8 cellular contexts compared by ENCODE assay signal in genomic region chr1:159790237-159790917, GRCh38. TPM values are rescaled to one million over a fixed set of nuclear protein-coding genes. Genes with fewer than 3 reads are reported as not detected.
A peak's percentile ranks its signal among the peaks of the same experiment; 100 is the strongest.
DNase-seq lines count a peak whose midpoint lies in the region; ATAC-seq and TF ChIP-seq lines count a peak whose summit lies in the region.

No MANE protein-coding gene starts in this region.

- H3K9me3 Mint-ChIP-seq in CD4-positive, CD25-positive, alpha-beta regulatory T cell = no peaks in the 10 kb centered on the region
- H3K9me3 Mint-ChIP-seq in GM23338 = no peaks in the 10 kb centered on the region

- no peaks in the 10 kb centered on the region for H3K4me1 ChIP-seq in CD4-positive, CD25-positive, alpha-beta regulatory T cell (ENCODE audit: control insufficient read depth, insufficient read depth, low read length, poor library complexity, severe bottlenecking)
- no peaks in the 10 kb centered on the region for H3K4me1 ChIP-seq in GM23338 (ENCODE audit: insufficient read depth)

- H3K27me3 ChIP-seq in CD4-positive, CD25-positive, alpha-beta regulatory T cell (ENCODE audit: control insufficient read depth, insufficient read depth, low read length) = peaks cover 8% of the 10 kb centered on the region
- H3K27me3 ChIP-seq in GM23338 (ENCODE audit: insufficient read depth) = no peaks in the 10 kb centered on the region

- H3K36me3 Mint-ChIP-seq in CD4-positive, CD25-positive, alpha-beta regulatory T cell = no peaks in the 10 kb centered on the region
- H3K36me3 Mint-ChIP-seq in GM23338 (ENCODE audit: low read depth) = 0 out of 3 replicates have a peak, but pooled peaks cover 3% of the 10 kb centered on the region

- H3K27ac Mint-ChIP-seq in CD4-positive, CD25-positive, alpha-beta regulatory T cell = no peak overlapping the region
- H3K27ac Mint-ChIP-seq in GM23338 = no peak overlapping the region

- H3K9me2 ChIP-seq in GM23338 (ENCODE audit: insufficient read depth) = 0 out of 2 replicates have a peak, but pooled peaks cover 5% of the 10 kb centered on the region

- no peak overlapping the region for H3K4me3 Mint-ChIP-seq in CD4-positive, CD25-positive, alpha-beta regulatory T cell
- no peak overlapping the region for H3K4me3 Mint-ChIP-seq in GM23338

- no peak overlapping the region for H2AFZ ChIP-seq in GM23338

- ATAC-seq in CD4-positive, CD25-positive, alpha-beta regulatory T cell (ENCODE audit: low read depth in 2 of 2) = no peak
- ATAC-seq in GM23338 = peak; percentile 84
- ATAC-seq in HG02759 (IDR thresholded peaks at IDR 0.05; ENCODE audit: unreplicated experiment) = no peak

- TF ChIP-seq CTCF in GM23338 (conservative IDR thresholded peaks at IDR 0.05; ENCODE audit: low read depth in 2 of 2) = peak; percentile 73 to 83

- no peaks in the 10 kb centered on the region for H3F3A ChIP-seq in GM23338 (replicated peaks; ENCODE audit: low read depth)

- peak in 2 of 3 donors; percentile 15 to 24 for DNase-seq in CD4-positive, CD25-positive, alpha-beta regulatory T cell
- DNase-seq in GM23338 (ENCODE audit: low spot score) = peak; percentile 81
- DNase-seq in SK-MEL-5 (ENCODE audit: low read depth, low spot score) = peak; percentile 63
- peak; percentile 73 for DNase-seq in iPS-NIHi7 (ENCODE audit: extremely low spot score)
- no peak for DNase-seq in stimulated activated CD4-positive, alpha-beta T cell treated with anti-CD3 and anti-CD28 coated beads, Interleukin-4, amount 100 ng/mL, for 4 hours
- DNase-seq in T-helper 2 cell = no peak
- DNase-seq in central memory CD4-positive, alpha-beta T cell = no peak

- no peaks in the 10 kb centered on the region for H3K4me1 Mint-ChIP-seq in CD4-positive, CD25-positive, alpha-beta regulatory T cell
- H3K4me1 Mint-ChIP-seq in GM23338 = peaks cover 3% of the 10 kb centered on the region; the same call in 2 of the 3 replicates

- peaks cover 12% of the 10 kb centered on the region for H3K27me3 Mint-ChIP-seq in CD4-positive, CD25-positive, alpha-beta regulatory T cell
- peaks cover 5% of the 10 kb centered on the region for H3K27me3 Mint-ChIP-seq in GM23338 (ENCODE audit: insufficient read depth, low read depth, poor library complexity)

- H3K9me3 ChIP-seq in CD4-positive, CD25-positive, alpha-beta regulatory T cell (ENCODE audit: control insufficient read depth in 2 of 2, low read length in 2 of 2) = no peaks in the 10 kb centered on the region

- no peak overlapping the region for H3K4me2 ChIP-seq in GM23338

- H4K20me1 ChIP-seq in GM23338 (replicated peaks; ENCODE audit: insufficient read depth) = no peaks in the 10 kb centered on the region

- no peaks in the 10 kb centered on the region for H3K79me2 ChIP-seq in GM23338 (replicated peaks; ENCODE audit: insufficient read depth)

- no peaks in the 10 kb centered on the region for H3K36me3 ChIP-seq in CD4-positive, CD25-positive, alpha-beta regulatory T cell (ENCODE audit: control insufficient read depth, insufficient read depth, low read length)
- H3K36me3 ChIP-seq in GM23338 (ENCODE audit: insufficient read depth) = no peaks in the 10 kb centered on the region

- in situ Hi-C loops in SK-MEL-5 (cut with HindIII; ENCODE audit: low pct_unique_long_range_greater_than_20kb, low sequenced_read_pairs) = loop anchor here (25.0 kb wide), 1 partner anchor 97 kb away; no protein-coding TSS in a partner anchor

- no peak overlapping the region for H3K27ac ChIP-seq in CD4-positive, CD25-positive, alpha-beta regulatory T cell (ENCODE audit: insufficient read depth, low read length, poor library complexity, severe bottlenecking)
- H3K27ac ChIP-seq in GM23338 (ENCODE audit: low read depth) = no peak overlapping the region

- no peak overlapping the region for H3K4me3 ChIP-seq in CD4-positive, CD25-positive, alpha-beta regulatory T cell (ENCODE audit: low read depth, low read length)
- H3K4me3 ChIP-seq in GM23338 = no peak overlapping the region

TF ChIP-seq in GM23338, 12 proteins besides CTCF, POLR2A, EP300 and RAD21 (continues in another document):
- TF ChIP-seq EZH2phosphoT487 (IDR thresholded peaks at IDR 0.05; ENCODE audit: unreplicated experiment) = no peak
- TF ChIP-seq POLR2AphosphoS5 (IDR thresholded peaks at IDR 0.05; ENCODE audit: low read depth) = no peak
- no peak for TF ChIP-seq ZNF462 (CRISPR knock-in tag; IDR thresholded peaks at IDR 0.05)

RNA-seq across cellular contexts. Expression of gene DUSP23, which starts 9.6 kb away (rescaled TPM):
- 11.1 TPM for total RNA-seq in CD4-positive, CD25-positive, alpha-beta regulatory T cell
- 10 to 100 TPM; 43.7 to 52.0 (median 47.3) TPM for polyA plus RNA-seq in CD4-positive, CD25-positive, alpha-beta regulatory T cell
- total RNA-seq in GM23338 (2014; rRNA removed; shearing (Covaris generic)) = 50.8 and 56.3 TPM in 2 replicates
- polyA plus RNA-seq in GM23338 (2016; fragmentation: Nextera tagmentation; extraction: Ambion mirVana) = 95.3 and 97.6 TPM in 2 replicates
- 59.0 and 78.8 TPM in 2 replicates for total RNA-seq in SK-MEL-5 (2014; rRNA removed; shearing (Covaris generic))
- polyA plus RNA-seq in SK-MEL-5 (2015; cell fraction: cytosol; rRNA removed) = 66.6 and 72.8 TPM in 2 replicates
- 2.2 and 23.1 TPM in 2 replicates for polyA plus RNA-seq in SK-MEL-5 (2015; cell fraction: nucleus; rRNA removed)

RNA-seq across cellular contexts. Expression of gene FCRL6, which starts 11.8 kb away (rescaled TPM):
- total RNA-seq in CD4-positive, CD25-positive, alpha-beta regulatory T cell = not detected
- polyA plus RNA-seq in CD4-positive, CD25-positive, alpha-beta regulatory T cell = under 1 TPM in 2 of 4 donors, not detected in 2; 0.08 to 0.25 TPM
- total RNA-seq in GM23338 (2014; rRNA removed; shearing (Covaris generic)) = not detected in 2 replicates
- not detected in 2 replicates for polyA plus RNA-seq in GM23338 (2016; fragmentation: Nextera tagmentation; extraction: Ambion mirVana)
- total RNA-seq in SK-MEL-5 (2014; rRNA removed; shearing (Covaris generic)) = not detected in 2 replicates
- polyA plus RNA-seq in SK-MEL-5 (2015; cell fraction: cytosol; rRNA removed) = not detected in 2 replicates
- polyA plus RNA-seq in SK-MEL-5 (2015; cell fraction: nucleus; rRNA removed) = 1.0 TPM in 1 of 2 replicates, not detected in the other

RNA-seq across cellular contexts. Expression of gene SLAMF8, which starts 36.3 kb away (rescaled TPM):
- total RNA-seq in CD4-positive, CD25-positive, alpha-beta regulatory T cell = not detected
- polyA plus RNA-seq in CD4-positive, CD25-positive, alpha-beta regulatory T cell = under 1 TPM in 1 of 4 donors, not detected in 3; 0.72 TPM
- not detected in 2 replicates for total RNA-seq in GM23338 (2014; rRNA removed; shearing (Covaris generic))
- polyA plus RNA-seq in GM23338 (2016; fragmentation: Nextera tagmentation; extraction: Ambion mirVana) = not detected in 2 replicates
- not detected in 2 replicates for total RNA-seq in SK-MEL-5 (2014; rRNA removed; shearing (Covaris generic))
- 0.13 TPM in 1 of 2 replicates, not detected in the other for polyA plus RNA-seq in SK-MEL-5 (2015; cell fraction: cytosol; rRNA removed)
- polyA plus RNA-seq in SK-MEL-5 (2015; cell fraction: nucleus; rRNA removed) = not detected in 2 replicates

Comparison
In these comparisons a context has a peak if more than half of its experiments do, and no peak if none do; other contexts are left out.
1. DNase-seq: peak in CD4-positive, CD25-positive, alpha-beta regulatory T cell (2 of 3), GM23338 (single experiment), SK-MEL-5 (single experiment) and iPS-NIHi7 (single experiment); none in stimulated activated CD4-positive, alpha-beta T cell treated with anti-CD3 and anti-CD28 coated beads, Interleukin-4, amount 100 ng/mL, for 4 hours (0 of 2), T-helper 2 cell (0 of 5) and central memory CD4-positive, alpha-beta T cell (single experiment).